Comparison of ENCODE assay signal across 14 cellular contexts in genomic region chr3:70805044-70805732, GRCh38.
A peak's percentile ranks its signal among the peaks of the same experiment; 100 is the strongest.
DNase-seq lines count a peak whose midpoint lies in the region; ATAC-seq and TF ChIP-seq lines count a peak whose summit lies in the region.
"Had no signal": no experiment of that assay in that cellular context is flagged by ENCODE, and none has a peak within 500 bp of the region (broad histone marks: within the 10 kb centered on the region; RNA-seq: fewer than 3 reads in every experiment).

No MANE protein-coding gene starts in this region.

- H3K36me3 Mint-ChIP-seq in HFFc6 (ENCODE audit: low read depth) = no peaks in the 10 kb centered on the region

- TF ChIP-seq CTCF in HFFc6 (IDR thresholded peaks at IDR 0.05) (peak; percentile 58), astrocyte of the spinal cord (IDR thresholded peaks at IDR 0.05; ENCODE audit: low read depth, low read length) (no peak), cardiac muscle cell (IDR thresholded peaks at IDR 0.05; ENCODE audit: low read depth, low read length) (peak; percentile 4)

- DNase-seq in HFFc6 = peak; percentile 12
- peak; percentile 51 for DNase-seq in astrocyte of the spinal cord (ENCODE audit: low read depth, low spot score)
- peak in 1 of 2 donors; percentile 54 for DNase-seq in cardiac muscle cell (ENCODE audit: low read depth in 1 of 2, low spot score in 1 of 2)
- DNase-seq in left lobe of liver (ENCODE audit: low spot score) = no peak
- DNase-seq in NCI-H510A (lab: John Stamatoyannopoulos, UW) = no peak
- DNase-seq in Kasumi-1 (lab: John Stamatoyannopoulos, UW) = no peak
- DNase-seq: activated CD4-positive, alpha-beta T cell treated with anti-CD3 and anti-CD28 coated beads, Interleukin-2, amount 10 ng/mL, durations not matched to agents 7 days and 5 days; central memory CD4-positive, alpha-beta T cell; erythroblast; MV-4-11; NCI-H226; thyroid gland had no signal

- H3K27ac ChIP-seq in cardiac muscle cell (no peak overlapping the region), stomach smooth muscle (ENCODE audit: low read length) (no peak overlapping the region)
- H3K27ac ChIP-seq: thyroid gland had no signal

- H3K27me3 ChIP-seq in cardiac muscle cell = no peaks in the 10 kb centered on the region
- H3K27me3 ChIP-seq in stomach smooth muscle (ENCODE audit: control insufficient read depth in 1 of 2, insufficient read depth in 2 of 2, low read length in 2 of 2) = no peaks in the 10 kb centered on the region
- H3K27me3 ChIP-seq: thyroid gland had no signal

- in situ Hi-C loops in astrocyte of the spinal cord (cut with HindIII; ENCODE audit: low sequenced_read_pairs) = no loop called here

- H3K4me1 ChIP-seq in cardiac muscle cell (ENCODE audit: low read depth) = no peaks in the 10 kb centered on the region
- no peaks in the 10 kb centered on the region for H3K4me1 ChIP-seq in stomach smooth muscle (ENCODE audit: control insufficient read depth, insufficient read depth, low read length)
- H3K4me1 ChIP-seq: thyroid gland had no signal

- H3K9ac ChIP-seq in stomach smooth muscle (ENCODE audit: low read length in 2 of 2) = no peak overlapping the region

- no peaks in the 10 kb centered on the region for H3K9me3 Mint-ChIP-seq in HFFc6
- H3K9me3 Mint-ChIP-seq: activated CD4-positive, alpha-beta T cell treated with anti-CD3 and anti-CD28 coated beads, Interleukin-2, amount 10 ng/mL, durations not matched to agents 7 days and 5 days had no signal

- no peaks in the 10 kb centered on the region for H3K9me3 ChIP-seq in cardiac muscle cell (ENCODE audit: low read depth)
- H3K9me3 ChIP-seq in stomach smooth muscle (ENCODE audit: control insufficient read depth in 2 of 2, low read length in 2 of 2) = no peaks in the 10 kb centered on the region
- H3K9me3 ChIP-seq: thyroid gland had no signal

- H3K4me3 ChIP-seq in astrocyte of the spinal cord (ENCODE audit: low read depth, low read length) = no peak overlapping the region
- H3K4me3 ChIP-seq in cardiac muscle cell = no peak overlapping the region
- H3K4me3 ChIP-seq in stomach smooth muscle (ENCODE audit: low read length in 2 of 2) = peak overlapping the region; percentile 5 to 24
- H3K4me3 ChIP-seq: thyroid gland had no signal

- H3K27me3 Mint-ChIP-seq in HFFc6 (ENCODE audit: insufficient read depth) = peaks cover 1% of the 10 kb centered on the region; the same call in 1 of the 2 replicates

- H3K27ac Mint-ChIP-seq in HFFc6 = peak overlapping the region; percentile 4
- H3K27ac Mint-ChIP-seq: activated CD4-positive, alpha-beta T cell treated with anti-CD3 and anti-CD28 coated beads, Interleukin-2, amount 10 ng/mL, durations not matched to agents 7 days and 5 days had no signal

- H3K4me3 Mint-ChIP-seq in HFFc6 = peak overlapping the region; percentile 62
- H3K4me3 Mint-ChIP-seq: activated CD4-positive, alpha-beta T cell treated with anti-CD3 and anti-CD28 coated beads, Interleukin-2, amount 10 ng/mL, durations not matched to agents 7 days and 5 days had no signal

- H3K4me1 Mint-ChIP-seq in HFFc6 (ENCODE audit: low read depth) = peaks cover 27% of the 10 kb centered on the region
- H3K4me1 Mint-ChIP-seq: activated CD4-positive, alpha-beta T cell treated with anti-CD3 and anti-CD28 coated beads, Interleukin-2, amount 10 ng/mL, durations not matched to agents 7 days and 5 days had no signal

- H3K36me3 ChIP-seq in cardiac muscle cell (no peaks in the 10 kb centered on the region), stomach smooth muscle (ENCODE audit: control insufficient read depth in 2 of 2, insufficient read depth in 2 of 2, low read length in 2 of 2) (no peaks in the 10 kb centered on the region)
- H3K36me3 ChIP-seq: thyroid gland had no signal

- ATAC-seq in HG02970 (IDR thresholded peaks at IDR 0.05; ENCODE audit: low FRiP score, unreplicated experiment) (no peak), left lobe of liver (no peak)

Comparison
In these comparisons a context has a peak if more than half of its experiments do, and no peak if none do; other contexts are left out.
1. DNase-seq: peak in HFFc6 (single experiment) and astrocyte of the spinal cord (single experiment); none in left lobe of liver (single experiment), NCI-H510A (single experiment) and Kasumi-1 (0 of 2).
2. H3K4me3 ChIP-seq: peak in stomach smooth muscle (2 of 2); none in astrocyte of the spinal cord (single experiment) and cardiac muscle cell (single experiment).